In genomic region chr3:151660890-151661289, GRCh38 we compare ENCODE assay signal across 15 cellular contexts.
DNase-seq lines count a peak whose midpoint lies in the region; ATAC-seq, FAIRE-seq and TF ChIP-seq lines count a peak whose summit lies in the region.
"Had no signal": no experiment of that assay in that cellular context is flagged by ENCODE, and none has a peak within 500 bp of the region (broad histone marks: within the 10 kb centered on the region; RNA-seq: fewer than 3 reads in every experiment).

No MANE protein-coding gene starts in this region.

- DNase-seq in cardiac muscle cell (ENCODE audit: low read depth in 1 of 2, low spot score in 1 of 2) (peak in 1 of 2 donors; percentile 62), cardiac septum (ENCODE audit: low spot score) (no peak), SK-N-MC (ENCODE audit: low read depth, low spot score) (no peak), foreskin fibroblast (peak; percentile 2 to 25), urothelium cell line (ENCODE audit: low spot score) (peak; percentile 4), HPDE6-E6E7 (ENCODE audit: extremely low spot score) (no peak), cerebellar cortex (ENCODE audit: low spot score) (no peak)
- DNase-seq: activated naive CD8-positive, alpha-beta T cell treated with anti-CD3 and anti-CD28 coated beads for 36 hours; effector memory CD8-positive, alpha-beta T cell; naive B cell; NCI-H1417 treated with DMSO at 0.1 percent for 48 hours; T-helper 2 cell; trophoblast cell had no signal

- H3K27ac ChIP-seq in cardiac muscle cell (no peak overlapping the region), SK-N-MC (peak overlapping the region; percentile 93)
- H3K27ac ChIP-seq: skin epidermis had no signal

- TF ChIP-seq CTCF in cardiac muscle cell (IDR thresholded peaks at IDR 0.05; ENCODE audit: low read depth, low read length) (peak; percentile 15), foreskin fibroblast (IDR thresholded peaks at IDR 0.05; ENCODE audit: low read depth, low read length) (peak; percentile 7)

- no peak overlapping the region for H3K4me3 ChIP-seq in cardiac muscle cell
- H3K4me3 ChIP-seq in SK-N-MC = peak overlapping the region; percentile 31; the same call in 1 of the 2 replicates
- H3K4me3 ChIP-seq in foreskin fibroblast (ENCODE audit: low read depth in 1 of 2, low read length in 2 of 2) = no peak overlapping the region
- H3K4me3 ChIP-seq: skin epidermis had no signal

- intact Hi-C loops in cardiac septum (cut with DNase I) = loop anchor here (5.0 to 10.0 kb wide), 2 partner anchors 174 to 219 kb away; no protein-coding TSS in a partner anchor

- H3K9me3 ChIP-seq in cardiac muscle cell (ENCODE audit: low read depth) (no peaks in the 10 kb centered on the region), SK-N-MC (ENCODE audit: low read depth, low read length) (no peaks in the 10 kb centered on the region)

- H3K4me1 ChIP-seq in cardiac muscle cell (ENCODE audit: low read depth) = no peaks in the 10 kb centered on the region

- peak overlapping the region; percentile 54 for H3K9ac ChIP-seq in SK-N-MC (ENCODE audit: insufficient read length)

- ATAC-seq in GM18868 (IDR thresholded peaks at IDR 0.05; ENCODE audit: unreplicated experiment) = no peak
- ATAC-seq: effector memory CD8-positive, alpha-beta T cell had no signal

- FAIRE-seq in urothelium cell line (lab: Jason Lieb, UNC) = no peak

- H3K27me3 ChIP-seq in cardiac muscle cell = no peaks in the 10 kb centered on the region

- no peaks in the 10 kb centered on the region for H3K36me3 ChIP-seq in cardiac muscle cell
- no peaks in the 10 kb centered on the region; the same call in 1 of the 2 replicates for H3K36me3 ChIP-seq in SK-N-MC (ENCODE audit: insufficient read depth, low read length)

Comparison
In these comparisons a context has a peak if more than half of its experiments do, and no peak if none do; other contexts are left out.
1. DNase-seq: peak in foreskin fibroblast (2 of 2) and urothelium cell line (single experiment); none in cardiac septum (single experiment), SK-N-MC (single experiment), HPDE6-E6E7 (single experiment) and cerebellar cortex (single experiment).